Comparison of ENCODE assay signal across 19 cellular contexts in the genomic region with DNA sequence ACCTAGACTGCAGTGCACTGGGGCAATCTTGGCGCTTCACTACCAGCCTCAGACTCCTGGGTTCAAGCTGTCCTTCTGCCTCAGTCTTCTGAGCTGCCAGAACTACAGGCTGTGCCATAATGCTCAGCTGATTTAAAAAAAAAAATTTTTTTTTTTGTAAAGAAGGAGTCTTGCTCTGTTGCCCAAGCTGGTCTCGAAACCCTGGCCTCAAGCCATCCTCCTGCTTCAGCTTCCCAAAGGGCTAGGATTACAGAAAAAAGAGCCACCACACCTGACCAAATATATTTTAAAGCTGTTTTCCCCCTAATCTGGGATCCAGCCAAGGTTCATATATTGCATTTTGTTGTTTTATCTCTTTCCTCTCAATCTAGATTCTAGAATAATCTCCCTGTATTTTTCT.
DNase-seq lines count a peak whose midpoint lies in the region; ATAC-seq and TF ChIP-seq lines count a peak whose summit lies in the region.
"Had no signal": no experiment of that assay in that cellular context is flagged by ENCODE, and none has a peak within 500 bp of the region (broad histone marks: within the 10 kb centered on the region; RNA-seq: fewer than 3 reads in every experiment).

No MANE protein-coding gene starts in this region.

- no peak overlapping the region for H3K9ac ChIP-seq in adipocyte (ENCODE audit: low read length)
- H3K9ac ChIP-seq: GM23248 had no signal

- DNase-seq in NCI-H69 (lab: John Stamatoyannopoulos, UW) (peak; percentile 38), adipocyte (ENCODE audit: low read depth) (peak; percentile 39), fibroblast of pulmonary artery (ENCODE audit: low read depth) (peak; percentile 33), osteocyte (ENCODE audit: extremely low spot score, unreplicated experiment) (no peak), occipital lobe (lab: John Stamatoyannopoulos, UW) (no peak)
- DNase-seq: BE2C; C1 segment of cervical spinal cord; CD4-positive, CD25-positive, alpha-beta regulatory T cell; CD8-positive, alpha-beta memory T cell; COR-L47; DMS 273 treated with DMSO at 0.1 percent for 48 hours; DMS53; DND-41; EL; GM23248; HCEC 1CT had no signal

- peaks cover 14% of the 10 kb centered on the region for H3K4me1 ChIP-seq in adipocyte (ENCODE audit: control insufficient read depth, insufficient read depth, low read length)
- H3K4me1 ChIP-seq: BE2C had no signal

- no peaks in the 10 kb centered on the region for H3K27me3 ChIP-seq in adipocyte (replicated peaks; ENCODE audit: control insufficient read depth, insufficient read depth, low read length)
- H3K27me3 ChIP-seq: BE2C had no signal

- no peak overlapping the region for H3K4me3 Mint-ChIP-seq in osteocyte (ENCODE audit: unreplicated experiment)
- H3K4me3 Mint-ChIP-seq: CD4-positive, CD25-positive, alpha-beta regulatory T cell; CD8-positive, alpha-beta memory T cell had no signal

- peaks cover 34% of the 10 kb centered on the region for H3K36me3 Mint-ChIP-seq in osteocyte (ENCODE audit: unreplicated experiment)
- H3K36me3 Mint-ChIP-seq: CD4-positive, CD25-positive, alpha-beta regulatory T cell; CD8-positive, alpha-beta memory T cell had no signal

- no peak for ATAC-seq in GM21723 (IDR thresholded peaks at IDR 0.05; ENCODE audit: unreplicated experiment)
- ATAC-seq in HG02970 (IDR thresholded peaks at IDR 0.05; ENCODE audit: low FRiP score, unreplicated experiment), result no peak
- ATAC-seq: GM12878 had no signal

- H3K4me1 Mint-ChIP-seq in osteocyte (ENCODE audit: unreplicated experiment), result peaks cover 28% of the 10 kb centered on the region
- H3K4me1 Mint-ChIP-seq: CD4-positive, CD25-positive, alpha-beta regulatory T cell; CD8-positive, alpha-beta memory T cell had no signal

- no peaks in the 10 kb centered on the region for H3K27me3 Mint-ChIP-seq in osteocyte (ENCODE audit: unreplicated experiment)

- H3K4me3 ChIP-seq in adipocyte (ENCODE audit: low read length), result no peak overlapping the region
- no peak overlapping the region for H3K4me3 ChIP-seq in fibroblast of pulmonary artery (replicated peaks; ENCODE audit: low read depth, low read length)
- H3K4me3 ChIP-seq: GM12878, GM23248 had no signal

- peaks cover 11% of the 10 kb centered on the region for H3K36me3 ChIP-seq in adipocyte (ENCODE audit: control insufficient read depth, insufficient read depth, low read length, severe bottlenecking)
- H3K36me3 ChIP-seq: BE2C had no signal

- H3K9me3 ChIP-seq in adipocyte (ENCODE audit: control insufficient read depth, low read length), result no peaks in the 10 kb centered on the region
- H3K9me3 ChIP-seq: BE2C had no signal

- peaks cover 6% of the 10 kb centered on the region for H3K9me3 Mint-ChIP-seq in osteocyte (ENCODE audit: unreplicated experiment)

- H3K27ac Mint-ChIP-seq in osteocyte (ENCODE audit: unreplicated experiment), result peak overlapping the region; percentile 52
- H3K27ac Mint-ChIP-seq: CD4-positive, CD25-positive, alpha-beta regulatory T cell; CD8-positive, alpha-beta memory T cell had no signal

- TF ChIP-seq CTCF in fibroblast of pulmonary artery (IDR thresholded peaks at IDR 0.05; ENCODE audit: low read length, missing control alignments) (no peak), osteocyte (IDR thresholded peaks at IDR 0.05) (no peak)

Comparison
In these comparisons a context has a peak if more than half of its experiments do, and no peak if none do; other contexts are left out.
1. DNase-seq: peak in NCI-H69 (single experiment), adipocyte (single experiment) and fibroblast of pulmonary artery (single experiment); none in osteocyte (single experiment) and occipital lobe (single experiment).